Comparison of ENCODE assay signal across 28 cellular contexts in the genomic region with DNA sequence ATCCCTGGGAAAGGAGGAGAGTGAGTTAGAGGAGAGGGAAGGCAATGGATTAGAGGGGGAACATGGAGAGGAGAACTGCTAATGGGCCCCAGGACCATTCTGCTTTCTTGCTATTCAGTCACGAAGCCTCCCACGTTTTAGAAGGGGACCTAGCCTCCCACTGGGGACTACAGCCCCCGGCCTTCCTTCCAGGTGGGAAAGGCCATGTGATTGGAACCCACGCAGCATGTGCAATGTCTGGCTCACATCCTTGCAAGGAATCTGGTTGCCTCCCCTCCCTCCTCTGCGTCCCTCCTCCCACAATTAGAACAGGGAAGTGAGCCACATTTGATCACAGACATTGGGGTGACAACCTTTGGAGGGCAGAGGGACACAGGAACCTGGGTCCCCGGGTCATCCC.
"Had no signal": no experiment of that assay in that cellular context is flagged by ENCODE, and none has a peak within 500 bp of the region (broad histone marks: within the 10 kb centered on the region; RNA-seq: fewer than 3 reads in every experiment).

No MANE protein-coding gene starts in this region.

- H3K27ac Mint-ChIP-seq: dendritic cell treated with granulocyte-macrophage colony-stimulating factor and Interleukin-4, amounts not matched to agents 40 ng/mL and 50 ng/mL, for 4 days; endodermal cell had no signal

- ATAC-seq: effector memory CD8-positive, alpha-beta T cell; esophagus mucosa; foreskin keratinocyte; gastrocnemius medialis; gastroesophageal sphincter; heart left ventricle; heart right ventricle had no signal

- H3K9me3 Mint-ChIP-seq: dendritic cell treated with granulocyte-macrophage colony-stimulating factor and Interleukin-4, amounts not matched to agents 40 ng/mL and 50 ng/mL, for 4 days; effector memory CD8-positive, alpha-beta T cell; endodermal cell had no signal

- H3K9me3 ChIP-seq: colonic mucosa, esophagus muscularis mucosa, esophagus squamous epithelium, gastrocnemius medialis, gastroesophageal sphincter, heart left ventricle, heart right ventricle had no signal

- H3K27ac ChIP-seq: colonic mucosa, coronary artery, dorsolateral prefrontal cortex, epithelial cell of prostate, esophagus muscularis mucosa, esophagus squamous epithelium, foreskin keratinocyte, gastrocnemius medialis, gastroesophageal sphincter, heart left ventricle, heart right ventricle had no signal

- H3K27me3 Mint-ChIP-seq: dendritic cell treated with granulocyte-macrophage colony-stimulating factor and Interleukin-4, amounts not matched to agents 40 ng/mL and 50 ng/mL, for 4 days; effector memory CD8-positive, alpha-beta T cell had no signal

- FAIRE-seq: colon, endometrium, endothelial cell of umbilical vein, frontal cortex had no signal

- H3K4me1 ChIP-seq: colonic mucosa, esophagus muscularis mucosa, esophagus squamous epithelium, foreskin keratinocyte, gastrocnemius medialis, gastroesophageal sphincter, heart left ventricle, heart right ventricle had no signal

- H3K4me3 ChIP-seq: colonic mucosa, coronary artery, dorsolateral prefrontal cortex, esophagus muscularis mucosa, esophagus squamous epithelium, gastrocnemius medialis, gastroesophageal sphincter, heart left ventricle, heart right ventricle had no signal

- H3K36me3 ChIP-seq: colonic mucosa, gastrocnemius medialis had no signal

- DNase-seq: colonic mucosa; cortex of kidney; dermis blood vessel endothelial cell; dorsolateral prefrontal cortex; effector CD4-positive, alpha-beta T cell; effector CD8-positive, alpha-beta T cell; effector memory CD4-positive, alpha-beta T cell; effector memory CD8-positive, alpha-beta T cell; endodermal cell; erythroblast; esophagus squamous epithelium; foreskin fibroblast; foreskin keratinocyte; foreskin melanocyte; gastrocnemius medialis; glutamatergic neuron; heart left ventricle; heart right ventricle had no signal

- H3K27me3 ChIP-seq: colonic mucosa, dorsolateral prefrontal cortex, esophagus muscularis mucosa, esophagus squamous epithelium, foreskin keratinocyte, gastrocnemius medialis, gastroesophageal sphincter, heart left ventricle, heart right ventricle had no signal

- H3K4me3 Mint-ChIP-seq: dendritic cell treated with granulocyte-macrophage colony-stimulating factor and Interleukin-4, amounts not matched to agents 40 ng/mL and 50 ng/mL, for 4 days; effector memory CD8-positive, alpha-beta T cell; endodermal cell had no signal

- H3K4me1 Mint-ChIP-seq: endodermal cell had no signal
